Comparison of ENCODE assay signal across 1 cellular context in the genomic region with DNA sequence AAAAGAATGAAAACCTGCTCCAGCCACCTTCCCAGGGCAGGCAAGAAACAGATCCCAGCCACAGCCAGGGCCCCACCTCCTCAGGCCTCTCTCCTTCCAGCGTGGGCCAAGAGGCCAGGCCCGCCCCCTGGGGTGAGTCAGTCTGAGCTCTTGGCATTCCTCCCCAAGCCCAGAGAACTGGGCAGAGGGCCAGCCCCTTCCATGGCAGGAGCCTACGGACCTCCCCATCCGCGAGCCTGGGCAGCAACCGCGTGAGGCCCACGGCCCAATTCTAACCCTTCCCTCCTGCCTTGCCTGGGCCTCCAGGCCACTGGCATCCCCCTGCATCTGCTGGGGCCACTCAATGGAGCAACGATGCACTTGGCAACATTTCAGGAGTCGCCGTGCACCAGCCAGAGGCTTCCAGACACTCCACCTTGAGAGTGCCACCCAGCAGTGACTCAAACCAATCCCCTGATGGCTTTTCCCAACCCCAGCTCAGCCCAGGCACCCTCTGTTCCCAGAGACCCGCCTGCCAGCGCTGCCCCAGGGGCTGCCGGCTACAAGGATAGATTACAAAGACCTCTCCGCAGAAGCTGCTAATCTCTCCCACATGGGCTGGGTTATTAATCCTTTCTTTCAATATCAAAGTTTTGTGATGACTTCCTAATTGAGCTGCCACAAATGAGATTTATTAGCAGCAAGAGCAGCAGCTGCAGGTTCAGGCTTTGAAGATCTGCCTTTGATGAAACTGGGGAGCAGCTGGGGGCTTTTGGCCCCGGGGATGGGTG.
TF ChIP-seq lines count a peak whose summit lies in the region.

No MANE protein-coding gene starts in this region.

TF ChIP-seq in HEK293, 187 proteins besides CTCF, POLR2A, EP300 and RAD21 (continued from another document and continues in another):
- TF ChIP-seq, protein P1, sequence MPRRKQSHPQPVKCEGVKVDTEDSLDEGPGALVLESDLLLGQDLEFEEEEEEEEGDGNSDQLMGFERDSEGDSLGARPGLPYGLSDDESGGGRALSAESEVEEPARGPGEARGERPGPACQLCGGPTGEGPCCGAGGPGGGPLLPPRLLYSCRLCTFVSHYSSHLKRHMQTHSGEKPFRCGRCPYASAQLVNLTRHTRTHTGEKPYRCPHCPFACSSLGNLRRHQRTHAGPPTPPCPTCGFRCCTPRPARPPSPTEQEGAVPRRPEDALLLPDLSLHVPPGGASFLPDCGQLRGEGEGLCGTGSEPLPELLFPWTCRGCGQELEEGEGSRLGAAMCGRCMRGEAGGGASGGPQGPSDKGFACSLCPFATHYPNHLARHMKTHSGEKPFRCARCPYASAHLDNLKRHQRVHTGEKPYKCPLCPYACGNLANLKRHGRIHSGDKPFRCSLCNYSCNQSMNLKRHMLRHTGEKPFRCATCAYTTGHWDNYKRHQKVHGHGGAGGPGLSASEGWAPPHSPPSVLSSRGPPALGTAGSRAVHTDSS (tag by site-specific recombination; IDR thresholded peaks at IDR 0.05) = no peak
- TF ChIP-seq, protein P2, sequence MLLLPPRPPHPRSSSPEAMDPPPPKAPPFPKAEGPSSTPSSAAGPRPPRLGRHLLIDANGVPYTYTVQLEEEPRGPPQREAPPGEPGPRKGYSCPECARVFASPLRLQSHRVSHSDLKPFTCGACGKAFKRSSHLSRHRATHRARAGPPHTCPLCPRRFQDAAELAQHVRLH (tag by site-specific recombination; IDR thresholded peaks at IDR 0.05) = no peak
- TF ChIP-seq ZSCAN23 (tag by site-specific recombination; IDR thresholded peaks at IDR 0.05) (no peak), ZSCAN30 (tag by site-specific recombination; IDR thresholded peaks at IDR 0.05) (no peak), ZXDB (tag by site-specific recombination; IDR thresholded peaks at IDR 0.05) (peak; percentile 43; the same call in 1 of the 2 replicates), ZNF600 (tag by site-specific recombination; IDR thresholded peaks at IDR 0.05) (peak; percentile 78), ZNF23 (tag by site-specific recombination; IDR thresholded peaks at IDR 0.05; ENCODE audit: borderline replicate concordance) (no peak), ZNF10 (tag by site-specific recombination; IDR thresholded peaks at IDR 0.05) (no peak), ZBTB48 (tag by site-specific recombination; IDR thresholded peaks at IDR 0.05) (peak; percentile 67; the same call in 1 of the 2 replicates), SALL2 (tag by site-specific recombination; IDR thresholded peaks at IDR 0.05; ENCODE audit: borderline replicate concordance) (no peak), ZNF514 (tag by site-specific recombination; IDR thresholded peaks at IDR 0.05) (no peak), ZNF324 (tag by site-specific recombination; IDR thresholded peaks at IDR 0.05) (no peak), MZF1 (tag by site-specific recombination; IDR thresholded peaks at IDR 0.05; ENCODE audit: borderline replicate concordance) (no peak), GLI2 (tag by site-specific recombination; IDR thresholded peaks at IDR 0.05; ENCODE audit: borderline replicate concordance, low read depth) (no peak), ZNF266 (tag by site-specific recombination; IDR thresholded peaks at IDR 0.05; ENCODE audit: low read depth) (no peak), TRIM28 (IDR thresholded peaks at IDR 0.05; ENCODE audit: borderline replicate concordance, low read length) (no peak), ZNF133 (tag by site-specific recombination; IDR thresholded peaks at IDR 0.05) (no peak), ZNF658 (tag by site-specific recombination; IDR thresholded peaks at IDR 0.05) (no peak), ZNF555 (tag by site-specific recombination; conservative IDR thresholded peaks at IDR 0.05) (no peak), ZSCAN16 (tag by site-specific recombination; IDR thresholded peaks at IDR 0.05) (no peak), ZNF664 (tag by site-specific recombination; IDR thresholded peaks at IDR 0.05) (no peak), ZNF214 (tag by site-specific recombination; IDR thresholded peaks at IDR 0.05; ENCODE audit: borderline replicate concordance) (no peak), ZNF426 (tag by site-specific recombination; IDR thresholded peaks at IDR 0.05) (no peak)
- TF ChIP-seq, protein P3, sequence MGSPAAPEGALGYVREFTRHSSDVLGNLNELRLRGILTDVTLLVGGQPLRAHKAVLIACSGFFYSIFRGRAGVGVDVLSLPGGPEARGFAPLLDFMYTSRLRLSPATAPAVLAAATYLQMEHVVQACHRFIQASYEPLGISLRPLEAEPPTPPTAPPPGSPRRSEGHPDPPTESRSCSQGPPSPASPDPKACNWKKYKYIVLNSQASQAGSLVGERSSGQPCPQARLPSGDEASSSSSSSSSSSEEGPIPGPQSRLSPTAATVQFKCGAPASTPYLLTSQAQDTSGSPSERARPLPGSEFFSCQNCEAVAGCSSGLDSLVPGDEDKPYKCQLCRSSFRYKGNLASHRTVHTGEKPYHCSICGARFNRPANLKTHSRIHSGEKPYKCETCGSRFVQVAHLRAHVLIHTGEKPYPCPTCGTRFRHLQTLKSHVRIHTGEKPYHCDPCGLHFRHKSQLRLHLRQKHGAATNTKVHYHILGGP (tag by site-specific recombination; IDR thresholded peaks at IDR 0.05) = no peak
- TF ChIP-seq, protein P4, sequence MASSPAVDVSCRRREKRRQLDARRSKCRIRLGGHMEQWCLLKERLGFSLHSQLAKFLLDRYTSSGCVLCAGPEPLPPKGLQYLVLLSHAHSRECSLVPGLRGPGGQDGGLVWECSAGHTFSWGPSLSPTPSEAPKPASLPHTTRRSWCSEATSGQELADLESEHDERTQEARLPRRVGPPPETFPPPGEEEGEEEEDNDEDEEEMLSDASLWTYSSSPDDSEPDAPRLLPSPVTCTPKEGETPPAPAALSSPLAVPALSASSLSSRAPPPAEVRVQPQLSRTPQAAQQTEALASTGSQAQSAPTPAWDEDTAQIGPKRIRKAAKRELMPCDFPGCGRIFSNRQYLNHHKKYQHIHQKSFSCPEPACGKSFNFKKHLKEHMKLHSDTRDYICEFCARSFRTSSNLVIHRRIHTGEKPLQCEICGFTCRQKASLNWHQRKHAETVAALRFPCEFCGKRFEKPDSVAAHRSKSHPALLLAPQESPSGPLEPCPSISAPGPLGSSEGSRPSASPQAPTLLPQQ (tag by site-specific recombination; IDR thresholded peaks at IDR 0.05) = peak; percentile 96
- TF ChIP-seq, protein P5, sequence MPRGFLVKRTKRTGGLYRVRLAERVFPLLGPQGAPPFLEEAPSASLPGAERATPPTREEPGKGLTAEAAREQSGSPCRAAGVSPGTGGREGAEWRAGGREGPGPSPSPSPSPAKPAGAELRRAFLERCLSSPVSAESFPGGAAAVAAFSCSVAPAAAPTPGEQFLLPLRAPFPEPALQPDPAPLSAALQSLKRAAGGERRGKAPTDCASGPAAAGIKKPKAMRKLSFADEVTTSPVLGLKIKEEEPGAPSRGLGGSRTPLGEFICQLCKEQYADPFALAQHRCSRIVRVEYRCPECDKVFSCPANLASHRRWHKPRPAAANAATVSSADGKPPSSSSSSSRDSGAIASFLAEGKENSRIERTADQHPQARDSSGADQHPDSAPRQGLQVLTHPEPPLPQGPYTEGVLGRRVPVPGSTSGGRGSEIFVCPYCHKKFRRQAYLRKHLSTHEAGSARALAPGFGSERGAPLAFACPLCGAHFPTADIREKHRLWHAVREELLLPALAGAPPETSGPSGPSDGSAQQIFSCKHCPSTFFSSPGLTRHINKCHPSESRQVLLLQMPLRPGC (tag by site-specific recombination; IDR thresholded peaks at IDR 0.05) = no peak
- TF ChIP-seq, protein P6, sequence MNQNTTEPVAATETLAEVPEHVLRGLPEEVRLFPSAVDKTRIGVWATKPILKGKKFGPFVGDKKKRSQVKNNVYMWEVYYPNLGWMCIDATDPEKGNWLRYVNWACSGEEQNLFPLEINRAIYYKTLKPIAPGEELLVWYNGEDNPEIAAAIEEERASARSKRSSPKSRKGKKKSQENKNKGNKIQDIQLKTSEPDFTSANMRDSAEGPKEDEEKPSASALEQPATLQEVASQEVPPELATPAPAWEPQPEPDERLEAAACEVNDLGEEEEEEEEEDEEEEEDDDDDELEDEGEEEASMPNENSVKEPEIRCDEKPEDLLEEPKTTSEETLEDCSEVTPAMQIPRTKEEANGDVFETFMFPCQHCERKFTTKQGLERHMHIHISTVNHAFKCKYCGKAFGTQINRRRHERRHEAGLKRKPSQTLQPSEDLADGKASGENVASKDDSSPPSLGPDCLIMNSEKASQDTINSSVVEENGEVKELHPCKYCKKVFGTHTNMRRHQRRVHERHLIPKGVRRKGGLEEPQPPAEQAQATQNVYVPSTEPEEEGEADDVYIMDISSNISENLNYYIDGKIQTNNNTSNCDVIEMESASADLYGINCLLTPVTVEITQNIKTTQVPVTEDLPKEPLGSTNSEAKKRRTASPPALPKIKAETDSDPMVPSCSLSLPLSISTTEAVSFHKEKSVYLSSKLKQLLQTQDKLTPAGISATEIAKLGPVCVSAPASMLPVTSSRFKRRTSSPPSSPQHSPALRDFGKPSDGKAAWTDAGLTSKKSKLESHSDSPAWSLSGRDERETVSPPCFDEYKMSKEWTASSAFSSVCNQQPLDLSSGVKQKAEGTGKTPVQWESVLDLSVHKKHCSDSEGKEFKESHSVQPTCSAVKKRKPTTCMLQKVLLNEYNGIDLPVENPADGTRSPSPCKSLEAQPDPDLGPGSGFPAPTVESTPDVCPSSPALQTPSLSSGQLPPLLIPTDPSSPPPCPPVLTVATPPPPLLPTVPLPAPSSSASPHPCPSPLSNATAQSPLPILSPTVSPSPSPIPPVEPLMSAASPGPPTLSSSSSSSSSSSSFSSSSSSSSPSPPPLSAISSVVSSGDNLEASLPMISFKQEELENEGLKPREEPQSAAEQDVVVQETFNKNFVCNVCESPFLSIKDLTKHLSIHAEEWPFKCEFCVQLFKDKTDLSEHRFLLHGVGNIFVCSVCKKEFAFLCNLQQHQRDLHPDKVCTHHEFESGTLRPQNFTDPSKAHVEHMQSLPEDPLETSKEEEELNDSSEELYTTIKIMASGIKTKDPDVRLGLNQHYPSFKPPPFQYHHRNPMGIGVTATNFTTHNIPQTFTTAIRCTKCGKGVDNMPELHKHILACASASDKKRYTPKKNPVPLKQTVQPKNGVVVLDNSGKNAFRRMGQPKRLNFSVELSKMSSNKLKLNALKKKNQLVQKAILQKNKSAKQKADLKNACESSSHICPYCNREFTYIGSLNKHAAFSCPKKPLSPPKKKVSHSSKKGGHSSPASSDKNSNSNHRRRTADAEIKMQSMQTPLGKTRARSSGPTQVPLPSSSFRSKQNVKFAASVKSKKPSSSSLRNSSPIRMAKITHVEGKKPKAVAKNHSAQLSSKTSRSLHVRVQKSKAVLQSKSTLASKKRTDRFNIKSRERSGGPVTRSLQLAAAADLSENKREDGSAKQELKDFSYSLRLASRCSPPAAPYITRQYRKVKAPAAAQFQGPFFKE (tag by site-specific recombination; IDR thresholded peaks at IDR 0.05; ENCODE audit: borderline replicate concordance) = no peak
- TF ChIP-seq, protein P7, sequence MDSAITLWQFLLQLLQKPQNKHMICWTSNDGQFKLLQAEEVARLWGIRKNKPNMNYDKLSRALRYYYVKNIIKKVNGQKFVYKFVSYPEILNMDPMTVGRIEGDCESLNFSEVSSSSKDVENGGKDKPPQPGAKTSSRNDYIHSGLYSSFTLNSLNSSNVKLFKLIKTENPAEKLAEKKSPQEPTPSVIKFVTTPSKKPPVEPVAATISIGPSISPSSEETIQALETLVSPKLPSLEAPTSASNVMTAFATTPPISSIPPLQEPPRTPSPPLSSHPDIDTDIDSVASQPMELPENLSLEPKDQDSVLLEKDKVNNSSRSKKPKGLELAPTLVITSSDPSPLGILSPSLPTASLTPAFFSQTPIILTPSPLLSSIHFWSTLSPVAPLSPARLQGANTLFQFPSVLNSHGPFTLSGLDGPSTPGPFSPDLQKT (IDR thresholded peaks at IDR 0.05; ENCODE audit: borderline replicate concordance, low read depth, low read length) = no peak
- TF ChIP-seq, protein P8, sequence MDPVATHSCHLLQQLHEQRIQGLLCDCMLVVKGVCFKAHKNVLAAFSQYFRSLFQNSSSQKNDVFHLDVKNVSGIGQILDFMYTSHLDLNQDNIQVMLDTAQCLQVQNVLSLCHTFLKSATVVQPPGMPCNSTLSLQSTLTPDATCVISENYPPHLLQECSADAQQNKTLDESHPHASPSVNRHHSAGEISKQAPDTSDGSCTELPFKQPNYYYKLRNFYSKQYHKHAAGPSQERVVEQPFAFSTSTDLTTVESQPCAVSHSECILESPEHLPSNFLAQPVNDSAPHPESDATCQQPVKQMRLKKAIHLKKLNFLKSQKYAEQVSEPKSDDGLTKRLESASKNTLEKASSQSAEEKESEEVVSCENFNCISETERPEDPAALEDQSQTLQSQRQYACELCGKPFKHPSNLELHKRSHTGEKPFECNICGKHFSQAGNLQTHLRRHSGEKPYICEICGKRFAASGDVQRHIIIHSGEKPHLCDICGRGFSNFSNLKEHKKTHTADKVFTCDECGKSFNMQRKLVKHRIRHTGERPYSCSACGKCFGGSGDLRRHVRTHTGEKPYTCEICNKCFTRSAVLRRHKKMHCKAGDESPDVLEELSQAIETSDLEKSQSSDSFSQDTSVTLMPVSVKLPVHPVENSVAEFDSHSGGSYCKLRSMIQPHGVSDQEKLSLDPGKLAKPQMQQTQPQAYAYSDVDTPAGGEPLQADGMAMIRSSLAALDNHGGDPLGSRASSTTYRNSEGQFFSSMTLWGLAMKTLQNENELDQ (tag by site-specific recombination; IDR thresholded peaks at IDR 0.05; ENCODE audit: low read depth) = no peak
- TF ChIP-seq, protein P9, sequence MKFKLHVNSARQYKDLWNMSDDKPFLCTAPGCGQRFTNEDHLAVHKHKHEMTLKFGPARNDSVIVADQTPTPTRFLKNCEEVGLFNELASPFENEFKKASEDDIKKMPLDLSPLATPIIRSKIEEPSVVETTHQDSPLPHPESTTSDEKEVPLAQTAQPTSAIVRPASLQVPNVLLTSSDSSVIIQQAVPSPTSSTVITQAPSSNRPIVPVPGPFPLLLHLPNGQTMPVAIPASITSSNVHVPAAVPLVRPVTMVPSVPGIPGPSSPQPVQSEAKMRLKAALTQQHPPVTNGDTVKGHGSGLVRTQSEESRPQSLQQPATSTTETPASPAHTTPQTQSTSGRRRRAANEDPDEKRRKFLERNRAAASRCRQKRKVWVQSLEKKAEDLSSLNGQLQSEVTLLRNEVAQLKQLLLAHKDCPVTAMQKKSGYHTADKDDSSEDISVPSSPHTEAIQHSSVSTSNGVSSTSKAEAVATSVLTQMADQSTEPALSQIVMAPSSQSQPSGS (tag by site-specific recombination; IDR thresholded peaks at IDR 0.05; ENCODE audit: low read depth) = no peak
- TF ChIP-seq, protein P10, sequence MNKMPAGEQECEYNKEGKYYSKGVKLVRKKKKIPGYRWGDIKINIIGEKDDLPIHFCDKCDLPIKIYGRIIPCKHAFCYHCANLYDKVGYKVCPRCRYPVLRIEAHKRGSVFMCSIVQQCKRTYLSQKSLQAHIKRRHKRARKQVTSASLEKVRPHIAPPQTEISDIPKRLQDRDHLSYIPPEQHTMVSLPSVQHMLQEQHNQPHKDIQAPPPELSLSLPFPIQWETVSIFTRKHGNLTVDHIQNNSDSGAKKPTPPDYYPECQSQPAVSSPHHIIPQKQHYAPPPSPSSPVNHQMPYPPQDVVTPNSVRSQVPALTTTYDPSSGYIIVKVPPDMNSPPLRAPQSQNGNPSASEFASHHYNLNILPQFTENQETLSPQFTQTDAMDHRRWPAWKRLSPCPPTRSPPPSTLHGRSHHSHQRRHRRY (tag by site-specific recombination; IDR thresholded peaks at IDR 0.05) = no peak
